ENCODE assay signal across 23 cellular contexts in genomic region chr4:173052439-173052838, GRCh38.
"Had no signal": no experiment of that assay in that cellular context is flagged by ENCODE, and none has a peak within 500 bp of the region (broad histone marks: within the 10 kb centered on the region; RNA-seq: fewer than 3 reads in every experiment).

No MANE protein-coding gene starts in this region.

- H3K4me1 ChIP-seq: left lung, spleen, testis, upper lobe of right lung had no signal

- H3K27me3 ChIP-seq: left lung, neutrophil, sigmoid colon, spleen, testis, upper lobe of right lung had no signal

- DNase-seq: activated CD4-positive, alpha-beta memory T cell treated with anti-CD3 and anti-CD28 coated beads, Interleukin-2, amount 10 ng/mL, durations not matched to agents 7 days and 5 days; activated CD4-positive, alpha-beta T cell treated with anti-CD3 and anti-CD28 coated beads, Interleukin-2, amount 10 ng/mL, durations not matched to agents 24 days and 14 days; activated CD8-positive, alpha-beta memory T cell treated with anti-CD3 and anti-CD28 coated beads, Interleukin-2, amount 10 ng/mL, durations not matched to agents 7 days and 5 days; activated effector memory CD4-positive, alpha-beta T cell treated with anti-CD3 and anti-CD28 coated beads, Interleukin-2, amount 50 U/mL, for 16 hours; activated T-cell treated with anti-CD3 and anti-CD28 coated beads for 4 hours; aorta; dermis blood vessel endothelial cell; effector CD8-positive, alpha-beta T cell; erythroblast; foreskin melanocyte; immature natural killer cell; left lung; naive thymus-derived CD8-positive, alpha-beta T cell; sigmoid colon; spleen; stimulated activated CD4-positive, alpha-beta T cell treated with anti-CD3 and anti-CD28 coated beads, Interleukin-4, amount 100 ng/mL, for 1 hour; stimulated activated naive CD4-positive, alpha-beta T cell; T-cell; testis; upper lobe of right lung had no signal

- H3K27ac ChIP-seq: left lung, neutrophil, upper lobe of right lung had no signal

- ATAC-seq: activated CD4-positive, CD25-positive, alpha-beta regulatory T cell treated with anti-CD3 and anti-CD28 coated beads, Interleukin-2, amount 50 U/mL, for 24 hours; activated CD8-positive, alpha-beta memory T cell treated with anti-CD3 and anti-CD28 coated beads, Interleukin-2, amount 10 ng/mL, durations not matched to agents 7 days and 5 days; activated naive CD4-positive, alpha-beta T cell treated with anti-CD3 and anti-CD28 coated beads, Interleukin-2, amount 50 U/mL, for 72 hours; left lung; naive thymus-derived CD8-positive, alpha-beta T cell; T-cell; upper lobe of right lung had no signal

- H3K9me3 ChIP-seq: left lung, neutrophil, sigmoid colon, spleen, testis, upper lobe of right lung had no signal

- H3K36me3 ChIP-seq: left lung, neutrophil, sigmoid colon, spleen, upper lobe of right lung had no signal

- H3K4me3 ChIP-seq: left lung, spleen, testis had no signal
